ENCODE assay signal across 10 cellular contexts in genomic region chr3:105747056-105747455, GRCh38.
DNase-seq lines count a peak whose midpoint lies in the region; ATAC-seq and TF ChIP-seq lines count a peak whose summit lies in the region.
"Had no signal": no experiment of that assay in that cellular context is flagged by ENCODE, and none has a peak within 500 bp of the region (broad histone marks: within the 10 kb centered on the region; RNA-seq: fewer than 3 reads in every experiment).

No MANE protein-coding gene starts in this region.

- no peak for TF ChIP-seq POLR2A in suprapubic skin (IDR thresholded peaks at IDR 0.05)

- H3K27ac Mint-ChIP-seq in activated CD8-positive, alpha-beta memory T cell treated with anti-CD3 and anti-CD28 coated beads, Interleukin-2, amount 10 ng/mL, durations not matched to agents 7 days and 5 days = peak overlapping the region; percentile 94
- H3K27ac Mint-ChIP-seq in activated naive CD8-positive, alpha-beta T cell treated with anti-CD3 and anti-CD28 coated beads, Interleukin-2, amount 50 U/mL, for 24 hours = peak overlapping the region; percentile 95

- H3K36me3 Mint-ChIP-seq in activated CD8-positive, alpha-beta memory T cell treated with anti-CD3 and anti-CD28 coated beads, Interleukin-2, amount 10 ng/mL, durations not matched to agents 7 days and 5 days = peaks cover 48% of the 10 kb centered on the region
- peaks cover 64% of the 10 kb centered on the region for H3K36me3 Mint-ChIP-seq in activated naive CD8-positive, alpha-beta T cell treated with anti-CD3 and anti-CD28 coated beads, Interleukin-2, amount 50 U/mL, for 24 hours (ENCODE audit: low read depth)

- no peaks in the 10 kb centered on the region for H3K27me3 Mint-ChIP-seq in activated CD8-positive, alpha-beta memory T cell treated with anti-CD3 and anti-CD28 coated beads, Interleukin-2, amount 10 ng/mL, durations not matched to agents 7 days and 5 days
- no peaks in the 10 kb centered on the region for H3K27me3 Mint-ChIP-seq in activated naive CD8-positive, alpha-beta T cell treated with anti-CD3 and anti-CD28 coated beads, Interleukin-2, amount 50 U/mL, for 24 hours
- H3K27me3 Mint-ChIP-seq: B cell had no signal

- H3K9me3 Mint-ChIP-seq in activated CD8-positive, alpha-beta memory T cell treated with anti-CD3 and anti-CD28 coated beads, Interleukin-2, amount 10 ng/mL, durations not matched to agents 7 days and 5 days (ENCODE audit: low read depth) = no peaks in the 10 kb centered on the region
- peaks cover under 1% of the 10 kb centered on the region for H3K9me3 Mint-ChIP-seq in activated naive CD8-positive, alpha-beta T cell treated with anti-CD3 and anti-CD28 coated beads, Interleukin-2, amount 50 U/mL, for 24 hours

- no peaks in the 10 kb centered on the region for H3K27me3 ChIP-seq in hepatocyte
- no peaks in the 10 kb centered on the region for H3K27me3 ChIP-seq in suprapubic skin
- H3K27me3 ChIP-seq in MG63 = no peaks in the 10 kb centered on the region

- peak overlapping the region; percentile 5 for H3K4me2 ChIP-seq in hepatocyte

- TF ChIP-seq CTCF in hepatocyte (IDR thresholded peaks at IDR 0.05; ENCODE audit: poor library complexity) (no peak), suprapubic skin (IDR thresholded peaks at IDR 0.05) (no peak)

- peak overlapping the region; percentile 70 for H3K4me3 Mint-ChIP-seq in activated CD8-positive, alpha-beta memory T cell treated with anti-CD3 and anti-CD28 coated beads, Interleukin-2, amount 10 ng/mL, durations not matched to agents 7 days and 5 days
- H3K4me3 Mint-ChIP-seq in activated naive CD8-positive, alpha-beta T cell treated with anti-CD3 and anti-CD28 coated beads, Interleukin-2, amount 50 U/mL, for 24 hours = peak overlapping the region; percentile 77
- H3K4me3 Mint-ChIP-seq: B cell had no signal

- no peak for DNase-seq in activated CD8-positive, alpha-beta memory T cell treated with anti-CD3 and anti-CD28 coated beads, Interleukin-2, amount 10 ng/mL, durations not matched to agents 7 days and 5 days
- DNase-seq in activated CD8-positive, alpha-beta memory T cell treated with anti-CD3 and anti-CD28 coated beads for 24 hours = no peak
- no peak for DNase-seq in activated naive CD8-positive, alpha-beta T cell treated with anti-CD3 and anti-CD28 coated beads, Interleukin-2, amount 50 U/mL, for 24 hours
- DNase-seq in hepatocyte (ENCODE audit: low spot score) (no peak), suprapubic skin (ENCODE audit: low spot score in 2 of 2) (no peak), MG63 (no peak)

- H3K9me3 ChIP-seq in hepatocyte (ENCODE audit: low read depth) = no peaks in the 10 kb centered on the region
- no peaks in the 10 kb centered on the region for H3K9me3 ChIP-seq in suprapubic skin
- H3K9me3 ChIP-seq in MG63 = no peaks in the 10 kb centered on the region

- H2AFZ ChIP-seq in hepatocyte = no peak overlapping the region

- H3K4me3 ChIP-seq in hepatocyte = no peak overlapping the region
- H3K4me3 ChIP-seq in suprapubic skin = no peak overlapping the region
- H3K4me3 ChIP-seq in MG63 = no peak overlapping the region

- H3K27ac ChIP-seq in hepatocyte = peak overlapping the region; percentile 39
- H3K27ac ChIP-seq in suprapubic skin = peak overlapping the region; percentile 84

- peaks cover 65% of the 10 kb centered on the region for H3K4me1 Mint-ChIP-seq in activated CD8-positive, alpha-beta memory T cell treated with anti-CD3 and anti-CD28 coated beads, Interleukin-2, amount 10 ng/mL, durations not matched to agents 7 days and 5 days
- peaks cover 85% of the 10 kb centered on the region for H3K4me1 Mint-ChIP-seq in activated naive CD8-positive, alpha-beta T cell treated with anti-CD3 and anti-CD28 coated beads, Interleukin-2, amount 50 U/mL, for 24 hours

- H3K4me1 ChIP-seq in hepatocyte (ENCODE audit: insufficient read depth) (peaks cover 13% of the 10 kb centered on the region), suprapubic skin (peaks cover 33% of the 10 kb centered on the region)

- peak; percentile 76 for ATAC-seq in activated CD8-positive, alpha-beta memory T cell treated with anti-CD3 and anti-CD28 coated beads, Interleukin-2, amount 10 ng/mL, durations not matched to agents 7 days and 5 days
- peak; percentile 80 for ATAC-seq in activated naive CD8-positive, alpha-beta T cell treated with anti-CD3 and anti-CD28 coated beads, Interleukin-2, amount 50 U/mL, for 24 hours
- ATAC-seq in GM21717 (IDR thresholded peaks at IDR 0.05; ENCODE audit: unreplicated experiment) (no peak), GM21528 (IDR thresholded peaks at IDR 0.05; ENCODE audit: low FRiP score, unreplicated experiment) (no peak)
- ATAC-seq: HCT116 had no signal

- H3K9me2 ChIP-seq in hepatocyte (replicated peaks; ENCODE audit: insufficient read depth) = no peaks in the 10 kb centered on the region

- no peaks in the 10 kb centered on the region for H4K20me1 ChIP-seq in hepatocyte (ENCODE audit: insufficient read depth, poor library complexity, severe bottlenecking)

- CTCF ChIA-PET in activated CD8-positive, alpha-beta memory T cell treated with anti-CD3 and anti-CD28 coated beads, Interleukin-2, amount 10 ng/mL, durations not matched to agents 7 days and 5 days (lab: Charles Lee) = no interaction called here

- no peak for TF ChIP-seq EP300 in suprapubic skin (IDR thresholded peaks at IDR 0.05)

- H3K79me2 ChIP-seq in hepatocyte = peaks cover 5% of the 10 kb centered on the region

- H3K36me3 ChIP-seq in hepatocyte (replicated peaks; ENCODE audit: insufficient read depth, low read depth) = no peaks in the 10 kb centered on the region
- H3K36me3 ChIP-seq in suprapubic skin = no peaks in the 10 kb centered on the region
- no peaks in the 10 kb centered on the region for H3K36me3 ChIP-seq in MG63

- 57% methylated on average over 3 of the region's 3 CpGs for WGBS in hepatocyte (ENCODE audit: low lambda C conversion rate, missing lambda C conversion rate)
- 7% methylated on average over 3 of the region's 3 CpGs for WGBS in suprapubic skin

Comparison
In these comparisons a context has a peak if more than half of its experiments do, and no peak if none do; other contexts are left out.
1. ATAC-seq: peak in activated CD8-positive, alpha-beta memory T cell treated with anti-CD3 and anti-CD28 coated beads, Interleukin-2, amount 10 ng/mL, durations not matched to agents 7 days and 5 days (single experiment) and activated naive CD8-positive, alpha-beta T cell treated with anti-CD3 and anti-CD28 coated beads, Interleukin-2, amount 50 U/mL, for 24 hours (single experiment); none in GM21717 (single experiment) and GM21528 (single experiment).